Comparison of ENCODE assay signal across 11 cellular contexts in genomic region chr14:81406863-81407262, GRCh38. TPM values are rescaled to one million over a fixed set of nuclear protein-coding genes. Genes with fewer than 3 reads are reported as not detected.
A peak's percentile ranks its signal among the peaks of the same experiment; 100 is the strongest.
DNase-seq lines count a peak whose midpoint lies in the region; ATAC-seq and TF ChIP-seq lines count a peak whose summit lies in the region.
"Had no signal": no experiment of that assay in that cellular context is flagged by ENCODE, and none has a peak within 500 bp of the region (broad histone marks: within the 10 kb centered on the region; RNA-seq: fewer than 3 reads in every experiment).

No MANE protein-coding gene starts in this region.

- H3K4me2 ChIP-seq in KMS-11: peak overlapping the region; percentile 69

- no peaks in the 10 kb centered on the region for H3K27me3 ChIP-seq in KMS-11 (ENCODE audit: insufficient read depth, low read depth)
- no peaks in the 10 kb centered on the region for H3K27me3 ChIP-seq in adipocyte (replicated peaks; ENCODE audit: control insufficient read depth, insufficient read depth, low read length)
- H3K27me3 ChIP-seq in gastroesophageal sphincter: no peaks in the 10 kb centered on the region
- no peaks in the 10 kb centered on the region for H3K27me3 ChIP-seq in thyroid gland

- DNase-seq in adipocyte (ENCODE audit: low read depth): peak; percentile 40
- DNase-seq in thyroid gland: peak; percentile 67 to 85
- no peak for DNase-seq in NCI-H524 treated with DMSO at 0.1 percent for 48 hours (lab: John Stamatoyannopoulos, UW)
- DNase-seq in Right ventricle myocardium inferior (ENCODE audit: missing footprints): no peak
- DNase-seq in islet precursor cell: no peak
- DNase-seq: activated T-cell treated with anti-CD3 and anti-CD28 coated beads, Interleukin-2, amount 50 U/mL, for 48 hours; DND-41; erythroblast; stimulated activated CD4-positive, alpha-beta T cell treated with anti-CD3 and anti-CD28 coated beads, Interleukin-15, amount 100 ng/mL, for 24 hours had no signal

- H3K36me3 ChIP-seq in KMS-11 (ENCODE audit: insufficient read depth) (no peaks in the 10 kb centered on the region), adipocyte (ENCODE audit: control insufficient read depth, insufficient read depth, low read length, severe bottlenecking) (no peaks in the 10 kb centered on the region), gastroesophageal sphincter (no peaks in the 10 kb centered on the region), thyroid gland (no peaks in the 10 kb centered on the region)

- TF ChIP-seq EP300 in gastroesophageal sphincter (IDR thresholded peaks at IDR 0.05): no peak

- WGBS in gastroesophageal sphincter (ENCODE audit: low coverage in 1 of 2), 2 donors: 17 to 44% methylated on average over 2 to 4 of the region's 4 CpGs
- WGBS in thyroid gland, 2 donors: 25 to 34% methylated on average over 4 of the region's 4 CpGs

- H3K4me1 ChIP-seq in KMS-11 (ENCODE audit: low read depth, poor library complexity, severe bottlenecking): peaks cover 71% of the 10 kb centered on the region
- H3K4me1 ChIP-seq in adipocyte (ENCODE audit: control insufficient read depth, insufficient read depth, low read length): peaks cover 17% of the 10 kb centered on the region
- no peaks in the 10 kb centered on the region for H3K4me1 ChIP-seq in gastroesophageal sphincter
- peaks cover 19 to 27% of the 10 kb centered on the region in 2 donors for H3K4me1 ChIP-seq in thyroid gland

- H2AFZ ChIP-seq in KMS-11 (ENCODE audit: low read depth): no peak overlapping the region

- TF ChIP-seq CTCF in KMS-11 (conservative IDR thresholded peaks at IDR 0.05; ENCODE audit: low read depth, low read length) (no peak), gastroesophageal sphincter (IDR thresholded peaks at IDR 0.05) (no peak), thyroid gland (IDR thresholded peaks at IDR 0.05) (no peak)

- H3K4me3 ChIP-seq in KMS-11 (IDR thresholded peaks at IDR 0.05; ENCODE audit: insufficient read depth, low read depth, low read length) (no peak overlapping the region), adipocyte (ENCODE audit: low read length) (no peak overlapping the region), gastroesophageal sphincter (no peak overlapping the region), thyroid gland (replicated peaks in 1 of 3) (no peak overlapping the region)

- no peaks in the 10 kb centered on the region for H4K20me1 ChIP-seq in KMS-11 (ENCODE audit: insufficient read depth)

- intact Hi-C loops in thyroid gland (cut with DNase I) (no loop called here), Right ventricle myocardium inferior (cut with DNase I) (no loop called here)

- H3K27ac ChIP-seq in KMS-11 (peak overlapping the region; percentile 33; the same call in 1 of the 2 replicates), gastroesophageal sphincter (no peak overlapping the region), thyroid gland (peak overlapping the region; percentile 0 to 49 (median 32))

- H3K9me3 ChIP-seq in adipocyte (ENCODE audit: control insufficient read depth, low read length): no peaks in the 10 kb centered on the region
- peaks cover 0 to 11% (median 0%) of the 10 kb centered on the region in 3 donors for H3K9me3 ChIP-seq in gastroesophageal sphincter
- H3K9me3 ChIP-seq in thyroid gland: no peaks in the 10 kb centered on the region

- no peak for TF ChIP-seq POLR2A in gastroesophageal sphincter (IDR thresholded peaks at IDR 0.05)
- TF ChIP-seq POLR2A in thyroid gland (IDR thresholded peaks at IDR 0.05): no peak

- peaks cover 8% of the 10 kb centered on the region; the same call in 1 of the 2 replicates for H3K79me2 ChIP-seq in KMS-11 (ENCODE audit: insufficient read depth, low read depth)

- ATAC-seq in gastroesophageal sphincter (peak; percentile 55), Right ventricle myocardium inferior (no peak)

- H3K9ac ChIP-seq in KMS-11 (no peak overlapping the region), adipocyte (ENCODE audit: low read length) (no peak overlapping the region)

RNA-seq across cellular contexts. Expression of gene STON2, which starts 6.7 kb away (rescaled TPM):
- total RNA-seq in gastroesophageal sphincter (10 to 100 TPM in 3 of 4 donors, 1 to 10 TPM in 1; 2.8 to 11.6 (median 11.5) TPM), thyroid gland (100 to 1,000 TPM in 2 of 4 donors, 10 to 100 TPM in 2; 69.8 to 202 (median 97.0) TPM), Right ventricle myocardium inferior (12.8 TPM)

Comparison
In these comparisons a context has a peak if more than half of its experiments do, and no peak if none do; other contexts are left out.
1. H3K27ac ChIP-seq: peak in KMS-11 (single experiment) and thyroid gland (3 of 3); none in gastroesophageal sphincter (0 of 4).
2. DNase-seq: peak in adipocyte (single experiment) and thyroid gland (2 of 2); none in NCI-H524 treated with DMSO at 0.1 percent for 48 hours (single experiment), Right ventricle myocardium inferior (single experiment) and islet precursor cell (single experiment).